29 cellular contexts compared by ENCODE assay signal in the genomic region with DNA sequence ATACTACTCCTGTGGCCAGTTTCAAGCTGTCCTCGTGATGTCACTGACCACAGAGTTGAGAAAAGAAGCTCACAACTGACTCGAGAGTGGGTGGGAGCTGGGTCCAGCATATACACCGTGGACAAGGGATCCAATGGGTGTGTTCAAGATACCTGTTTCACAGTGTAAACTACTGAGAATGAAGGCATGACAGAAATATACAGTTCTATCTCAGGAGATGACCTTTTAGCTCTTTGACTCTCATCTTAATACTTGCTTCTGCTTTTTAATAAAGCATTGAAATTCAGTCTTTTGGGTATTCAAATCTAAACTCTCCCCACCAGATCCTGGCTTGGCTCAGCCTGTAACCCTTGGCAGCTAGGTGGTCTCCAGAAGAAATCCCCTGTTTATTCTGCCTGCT.
"Had no signal": no experiment of that assay in that cellular context is flagged by ENCODE, and none has a peak within 500 bp of the region (broad histone marks: within the 10 kb centered on the region; RNA-seq: fewer than 3 reads in every experiment).

No MANE protein-coding gene starts in this region.

- H3K36me3 Mint-ChIP-seq: activated naive CD8-positive, alpha-beta T cell treated with anti-CD3 and anti-CD28 coated beads, Interleukin-2, amount 10 ng/mL, durations not matched to agents 7 days and 5 days; mesothelial cell of epicardium; naive B cell; stimulated activated memory B cell treated with anti-CD40 and anti-IgM and Interleukin-4, amounts not matched to agents 10 μg/mL and 1 μg/mL and 100 μg/mL, for 72 hours had no signal

- H3K4me1 Mint-ChIP-seq: activated naive CD8-positive, alpha-beta T cell treated with anti-CD3 and anti-CD28 coated beads, Interleukin-2, amount 10 ng/mL, durations not matched to agents 7 days and 5 days had no signal

- H3K27ac ChIP-seq: ascending aorta, epithelial cell of prostate, esophagus squamous epithelium, pancreas, psoas muscle, stomach, tibial artery, upper lobe of right lung, WERI-Rb-1 had no signal

- ATAC-seq: activated CD4-positive, CD25-positive, alpha-beta regulatory T cell treated with anti-CD3 and anti-CD28 coated beads, Interleukin-2, amount 50 U/mL, for 24 hours; left cardiac atrium; left ventricle myocardium superior; pancreas; psoas muscle; upper lobe of right lung had no signal

- H3K4me3 ChIP-seq: ascending aorta, esophagus squamous epithelium, pancreas, psoas muscle, smooth muscle cell, stomach, tibial artery, upper lobe of right lung had no signal

- H3K27me3 Mint-ChIP-seq: naive B cell; stimulated activated memory B cell treated with anti-CD40 and anti-IgM and Interleukin-4, amounts not matched to agents 10 μg/mL and 1 μg/mL and 100 μg/mL, for 72 hours had no signal

- H3K36me3 ChIP-seq: ascending aorta, esophagus squamous epithelium, pancreas, stomach, tibial artery, upper lobe of right lung, WERI-Rb-1 had no signal

- H3K9me3 Mint-ChIP-seq: activated naive CD8-positive, alpha-beta T cell treated with anti-CD3 and anti-CD28 coated beads, Interleukin-2, amount 10 ng/mL, durations not matched to agents 7 days and 5 days; dendritic cell treated with granulocyte-macrophage colony-stimulating factor and Interleukin-4, amounts not matched to agents 40 ng/mL and 50 ng/mL, for 4 days; mesothelial cell of epicardium; stimulated activated memory B cell treated with anti-CD40 and anti-IgM and Interleukin-4, amounts not matched to agents 10 μg/mL and 1 μg/mL and 100 μg/mL, for 72 hours had no signal

- H3K27me3 ChIP-seq: ascending aorta, esophagus squamous epithelium, pancreas, stomach, tibial artery, upper lobe of right lung had no signal

- DNase-seq: activated CD4-positive, alpha-beta T cell treated with anti-CD3 and anti-CD28 coated beads for 48 hours; activated CD4-positive, alpha-beta T cell treated with anti-CD3 and anti-CD28 coated beads, Interleukin-2, amount 50 U/mL, for 48 hours; activated CD8-positive, alpha-beta memory T cell treated with anti-CD3 and anti-CD28 coated beads for 24 hours; activated effector memory CD4-positive, alpha-beta T cell treated with Interleukin-2 at 50 U/mL for 16 hours; activated naive CD4-positive, alpha-beta T cell treated with Interleukin-2 at 50 U/mL for 16 hours; activated naive CD8-positive, alpha-beta T cell treated with anti-CD3 and anti-CD28 coated beads, Interleukin-2, amount 10 ng/mL, durations not matched to agents 7 days and 5 days; caudate nucleus; effector CD8-positive, alpha-beta T cell; esophagus squamous epithelium; foreskin melanocyte; left cardiac atrium; left ventricle myocardium superior; naive B cell; pancreas; psoas muscle; stimulated activated CD4-positive, alpha-beta T cell treated with anti-CD3 and anti-CD28 coated beads, Interleukin-1b, Interleukin-23, amount 100 ng/mL, for 48 hours; stimulated activated CD4-positive, alpha-beta T cell treated with anti-CD3 and anti-CD28 coated beads, Interleukin-4, amount 100 ng/mL, for 4 hours; stimulated activated CD8-positive, alpha-beta memory T cell treated with anti-CD3 and anti-CD28 coated beads, Interleukin-4, amount 100 ng/mL, for 48 hours; stomach; tibial artery; upper lobe of right lung; WERI-Rb-1 had no signal

- H3K4me1 ChIP-seq: ascending aorta, esophagus squamous epithelium, pancreas, psoas muscle, stomach, tibial artery, upper lobe of right lung had no signal

- H3K4me2 ChIP-seq: smooth muscle cell had no signal

- H3K4me3 Mint-ChIP-seq: activated naive CD8-positive, alpha-beta T cell treated with anti-CD3 and anti-CD28 coated beads, Interleukin-2, amount 10 ng/mL, durations not matched to agents 7 days and 5 days; dendritic cell treated with granulocyte-macrophage colony-stimulating factor and Interleukin-4, amounts not matched to agents 40 ng/mL and 50 ng/mL, for 4 days; mesothelial cell of epicardium; naive B cell; stimulated activated memory B cell treated with anti-CD40 and anti-IgM and Interleukin-4, amounts not matched to agents 10 μg/mL and 1 μg/mL and 100 μg/mL, for 72 hours had no signal

- H3K9me3 ChIP-seq: ascending aorta, esophagus squamous epithelium, pancreas, psoas muscle, stomach, tibial artery, upper lobe of right lung had no signal

- H3K27ac Mint-ChIP-seq: activated naive CD8-positive, alpha-beta T cell treated with anti-CD3 and anti-CD28 coated beads, Interleukin-2, amount 10 ng/mL, durations not matched to agents 7 days and 5 days; dendritic cell treated with granulocyte-macrophage colony-stimulating factor and Interleukin-4, amounts not matched to agents 40 ng/mL and 50 ng/mL, for 4 days; mesothelial cell of epicardium; stimulated activated memory B cell treated with anti-CD40 and anti-IgM and Interleukin-4, amounts not matched to agents 10 μg/mL and 1 μg/mL and 100 μg/mL, for 72 hours had no signal
